1 cellular context compared by ENCODE assay signal in the genomic region with DNA sequence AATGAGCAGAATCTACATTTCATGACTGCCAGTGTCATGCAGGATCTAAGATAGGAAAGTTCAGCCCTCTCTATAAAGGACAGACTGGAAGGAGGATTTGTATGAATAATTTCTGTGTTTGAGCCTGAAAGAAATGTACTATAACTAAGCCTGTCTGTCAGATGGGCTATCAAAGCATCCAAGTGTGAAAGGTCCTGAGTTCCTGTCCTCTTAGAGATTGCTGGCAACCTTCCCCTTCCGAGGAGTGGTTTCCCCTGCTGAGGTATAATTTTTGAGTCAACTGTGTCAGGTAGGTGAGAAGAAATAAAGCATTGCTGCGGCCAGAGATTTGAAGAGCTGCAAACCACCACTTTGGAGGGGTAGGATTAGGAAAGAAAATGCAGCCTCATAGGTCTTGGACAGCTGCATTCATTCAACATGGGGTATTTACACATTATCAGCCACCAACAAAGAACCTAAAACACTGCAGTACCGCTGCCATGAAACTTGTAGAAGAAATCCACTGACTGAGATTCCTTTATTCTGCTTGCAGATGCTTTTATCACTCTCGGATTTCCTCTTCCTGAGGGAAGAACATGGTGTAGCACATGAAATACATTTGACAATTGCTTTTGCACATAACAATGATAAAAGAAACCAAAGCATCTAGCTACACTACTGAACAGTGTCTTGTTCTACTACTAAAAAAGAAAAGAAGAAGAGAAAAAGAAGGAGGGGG.
TF ChIP-seq lines count a peak whose summit lies in the region.

No MANE protein-coding gene starts in this region.

TF ChIP-seq in GM23338, 12 proteins besides CTCF, POLR2A, EP300 and RAD21 (continued from another document):
- TF ChIP-seq, protein P1, sequence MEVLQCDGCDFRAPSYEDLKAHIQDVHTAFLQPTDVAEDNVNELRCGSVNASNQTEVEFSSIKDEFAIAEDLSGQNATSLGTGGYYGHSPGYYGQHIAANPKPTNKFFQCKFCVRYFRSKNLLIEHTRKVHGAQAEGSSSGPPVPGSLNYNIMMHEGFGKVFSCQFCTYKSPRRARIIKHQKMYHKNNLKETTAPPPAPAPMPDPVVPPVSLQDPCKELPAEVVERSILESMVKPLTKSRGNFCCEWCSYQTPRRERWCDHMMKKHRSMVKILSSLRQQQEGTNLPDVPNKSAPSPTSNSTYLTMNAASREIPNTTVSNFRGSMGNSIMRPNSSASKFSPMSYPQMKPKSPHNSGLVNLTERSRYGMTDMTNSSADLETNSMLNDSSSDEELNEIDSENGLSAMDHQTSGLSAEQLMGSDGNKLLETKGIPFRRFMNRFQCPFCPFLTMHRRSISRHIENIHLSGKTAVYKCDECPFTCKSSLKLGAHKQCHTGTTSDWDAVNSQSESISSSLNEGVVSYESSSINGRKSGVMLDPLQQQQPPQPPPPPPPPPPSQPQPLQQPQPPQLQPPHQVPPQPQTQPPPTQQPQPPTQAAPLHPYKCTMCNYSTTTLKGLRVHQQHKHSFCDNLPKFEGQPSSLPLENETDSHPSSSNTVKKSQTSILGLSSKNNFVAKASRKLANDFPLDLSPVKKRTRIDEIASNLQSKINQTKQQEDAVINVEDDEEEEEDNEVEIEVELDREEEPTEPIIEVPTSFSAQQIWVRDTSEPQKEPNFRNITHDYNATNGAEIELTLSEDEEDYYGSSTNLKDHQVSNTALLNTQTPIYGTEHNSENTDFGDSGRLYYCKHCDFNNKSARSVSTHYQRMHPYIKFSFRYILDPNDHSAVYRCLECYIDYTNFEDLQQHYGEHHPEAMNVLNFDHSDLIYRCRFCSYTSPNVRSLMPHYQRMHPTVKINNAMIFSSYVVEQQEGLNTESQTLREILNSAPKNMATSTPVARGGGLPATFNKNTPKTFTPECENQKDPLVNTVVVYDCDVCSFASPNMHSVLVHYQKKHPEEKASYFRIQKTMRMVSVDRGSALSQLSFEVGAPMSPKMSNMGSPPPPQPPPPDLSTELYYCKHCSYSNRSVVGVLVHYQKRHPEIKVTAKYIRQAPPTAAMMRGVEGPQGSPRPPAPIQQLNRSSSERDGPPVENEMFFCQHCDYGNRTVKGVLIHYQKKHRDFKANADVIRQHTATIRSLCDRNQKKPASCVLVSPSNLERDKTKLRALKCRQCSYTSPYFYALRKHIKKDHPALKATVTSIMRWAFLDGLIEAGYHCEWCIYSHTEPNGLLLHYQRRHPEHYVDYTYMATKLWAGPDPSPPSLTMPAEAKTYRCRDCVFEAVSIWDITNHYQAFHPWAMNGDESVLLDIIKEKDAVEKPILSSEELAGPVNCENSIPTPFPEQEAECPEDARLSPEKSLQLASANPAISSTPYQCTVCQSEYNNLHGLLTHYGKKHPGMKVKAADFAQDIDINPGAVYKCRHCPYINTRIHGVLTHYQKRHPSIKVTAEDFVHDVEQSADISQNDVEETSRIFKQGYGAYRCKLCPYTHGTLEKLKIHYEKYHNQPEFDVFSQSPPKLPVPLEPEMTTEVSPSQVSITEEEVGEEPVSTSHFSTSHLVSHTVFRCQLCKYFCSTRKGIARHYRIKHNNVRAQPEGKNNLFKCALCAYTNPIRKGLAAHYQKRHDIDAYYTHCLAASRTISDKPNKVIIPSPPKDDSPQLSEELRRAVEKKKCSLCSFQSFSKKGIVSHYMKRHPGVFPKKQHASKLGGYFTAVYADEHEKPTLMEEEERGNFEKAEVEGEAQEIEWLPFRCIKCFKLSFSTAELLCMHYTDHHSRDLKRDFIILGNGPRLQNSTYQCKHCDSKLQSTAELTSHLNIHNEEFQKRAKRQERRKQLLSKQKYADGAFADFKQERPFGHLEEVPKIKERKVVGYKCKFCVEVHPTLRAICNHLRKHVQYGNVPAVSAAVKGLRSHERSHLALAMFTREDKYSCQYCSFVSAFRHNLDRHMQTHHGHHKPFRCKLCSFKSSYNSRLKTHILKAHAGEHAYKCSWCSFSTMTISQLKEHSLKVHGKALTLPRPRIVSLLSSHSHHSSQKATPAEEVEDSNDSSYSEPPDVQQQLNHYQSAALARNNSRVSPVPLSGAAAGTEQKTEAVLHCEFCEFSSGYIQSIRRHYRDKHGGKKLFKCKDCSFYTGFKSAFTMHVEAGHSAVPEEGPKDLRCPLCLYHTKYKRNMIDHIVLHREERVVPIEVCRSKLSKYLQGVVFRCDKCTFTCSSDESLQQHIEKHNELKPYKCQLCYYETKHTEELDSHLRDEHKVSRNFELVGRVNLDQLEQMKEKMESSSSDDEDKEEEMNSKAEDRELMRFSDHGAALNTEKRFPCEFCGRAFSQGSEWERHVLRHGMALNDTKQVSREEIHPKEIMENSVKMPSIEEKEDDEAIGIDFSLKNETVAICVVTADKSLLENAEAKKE (CRISPR knock-in tag; IDR thresholded peaks at IDR 0.05), result no peak
- TF ChIP-seq NANOG (IDR thresholded peaks at IDR 0.05; ENCODE audit: borderline replicate concordance) (no peak), EZH2phosphoT487 (IDR thresholded peaks at IDR 0.05; ENCODE audit: unreplicated experiment) (no peak), STAT1 (IDR thresholded peaks at IDR 0.05; ENCODE audit: unreplicated experiment) (no peak), EZH2 (IDR thresholded peaks at IDR 0.05; ENCODE audit: low read depth, unreplicated experiment) (no peak), ZNF114 (CRISPR knock-in tag; IDR thresholded peaks at IDR 0.05) (no peak)
- TF ChIP-seq, protein P2, sequence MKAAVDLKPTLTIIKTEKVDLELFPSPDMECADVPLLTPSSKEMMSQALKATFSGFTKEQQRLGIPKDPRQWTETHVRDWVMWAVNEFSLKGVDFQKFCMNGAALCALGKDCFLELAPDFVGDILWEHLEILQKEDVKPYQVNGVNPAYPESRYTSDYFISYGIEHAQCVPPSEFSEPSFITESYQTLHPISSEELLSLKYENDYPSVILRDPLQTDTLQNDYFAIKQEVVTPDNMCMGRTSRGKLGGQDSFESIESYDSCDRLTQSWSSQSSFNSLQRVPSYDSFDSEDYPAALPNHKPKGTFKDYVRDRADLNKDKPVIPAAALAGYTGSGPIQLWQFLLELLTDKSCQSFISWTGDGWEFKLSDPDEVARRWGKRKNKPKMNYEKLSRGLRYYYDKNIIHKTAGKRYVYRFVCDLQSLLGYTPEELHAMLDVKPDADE (IDR thresholded peaks at IDR 0.05), result no peak
- TF ChIP-seq, protein P3, sequence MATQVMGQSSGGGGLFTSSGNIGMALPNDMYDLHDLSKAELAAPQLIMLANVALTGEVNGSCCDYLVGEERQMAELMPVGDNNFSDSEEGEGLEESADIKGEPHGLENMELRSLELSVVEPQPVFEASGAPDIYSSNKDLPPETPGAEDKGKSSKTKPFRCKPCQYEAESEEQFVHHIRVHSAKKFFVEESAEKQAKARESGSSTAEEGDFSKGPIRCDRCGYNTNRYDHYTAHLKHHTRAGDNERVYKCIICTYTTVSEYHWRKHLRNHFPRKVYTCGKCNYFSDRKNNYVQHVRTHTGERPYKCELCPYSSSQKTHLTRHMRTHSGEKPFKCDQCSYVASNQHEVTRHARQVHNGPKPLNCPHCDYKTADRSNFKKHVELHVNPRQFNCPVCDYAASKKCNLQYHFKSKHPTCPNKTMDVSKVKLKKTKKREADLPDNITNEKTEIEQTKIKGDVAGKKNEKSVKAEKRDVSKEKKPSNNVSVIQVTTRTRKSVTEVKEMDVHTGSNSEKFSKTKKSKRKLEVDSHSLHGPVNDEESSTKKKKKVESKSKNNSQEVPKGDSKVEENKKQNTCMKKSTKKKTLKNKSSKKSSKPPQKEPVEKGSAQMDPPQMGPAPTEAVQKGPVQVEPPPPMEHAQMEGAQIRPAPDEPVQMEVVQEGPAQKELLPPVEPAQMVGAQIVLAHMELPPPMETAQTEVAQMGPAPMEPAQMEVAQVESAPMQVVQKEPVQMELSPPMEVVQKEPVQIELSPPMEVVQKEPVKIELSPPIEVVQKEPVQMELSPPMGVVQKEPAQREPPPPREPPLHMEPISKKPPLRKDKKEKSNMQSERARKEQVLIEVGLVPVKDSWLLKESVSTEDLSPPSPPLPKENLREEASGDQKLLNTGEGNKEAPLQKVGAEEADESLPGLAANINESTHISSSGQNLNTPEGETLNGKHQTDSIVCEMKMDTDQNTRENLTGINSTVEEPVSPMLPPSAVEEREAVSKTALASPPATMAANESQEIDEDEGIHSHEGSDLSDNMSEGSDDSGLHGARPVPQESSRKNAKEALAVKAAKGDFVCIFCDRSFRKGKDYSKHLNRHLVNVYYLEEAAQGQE (IDR thresholded peaks at IDR 0.05; ENCODE audit: unreplicated experiment), result no peak
